8 cellular contexts compared by ENCODE assay signal in the genomic region with DNA sequence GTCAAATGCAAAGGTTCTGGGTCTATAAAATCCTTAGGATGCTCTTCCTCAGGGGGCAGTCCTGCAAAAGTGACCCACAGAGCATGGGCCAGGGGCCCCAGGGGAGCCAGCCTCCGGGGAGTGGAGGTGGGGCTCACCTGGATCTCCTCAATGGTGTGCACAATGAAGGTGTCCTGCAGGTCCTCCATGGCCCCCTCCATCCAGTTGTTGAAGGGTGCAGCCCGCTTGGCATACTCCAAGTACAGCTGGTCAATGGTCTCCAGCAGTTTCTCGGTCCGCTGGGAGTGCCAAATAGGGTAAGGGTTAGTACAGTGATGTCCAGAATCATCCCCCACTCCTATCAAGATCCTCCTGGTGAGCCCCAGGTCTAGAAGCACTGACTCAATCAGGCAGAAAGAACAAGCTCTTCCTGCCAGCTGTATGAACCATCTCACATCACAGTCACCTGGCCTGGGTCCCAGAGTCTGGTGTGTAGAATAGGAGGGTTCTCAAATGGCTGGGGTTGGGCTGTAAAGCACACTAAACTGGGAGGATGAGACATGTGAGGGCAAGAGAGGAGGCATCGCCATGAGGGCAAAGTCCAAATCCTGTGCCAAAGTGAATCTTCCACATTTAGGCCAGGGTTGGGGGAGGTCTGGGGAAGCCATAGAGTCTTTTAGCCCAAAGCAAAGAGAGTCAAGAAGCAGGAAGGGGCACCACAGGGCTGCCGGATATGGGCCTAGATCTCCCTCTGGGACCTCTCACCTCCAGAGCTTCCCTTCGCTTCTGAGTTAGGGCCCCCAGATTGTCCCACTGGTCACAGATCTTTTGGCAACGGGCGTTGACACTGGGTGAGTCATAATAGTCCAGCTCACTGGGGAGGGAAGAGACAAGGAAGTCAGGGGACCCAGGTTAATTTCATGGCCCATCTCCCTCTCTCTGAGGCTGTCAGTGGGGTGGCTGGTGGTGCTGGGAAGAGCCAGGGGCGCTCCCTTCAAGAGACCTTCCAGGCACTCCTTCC.
DNase-seq lines count a peak whose midpoint lies in the region; ATAC-seq, FAIRE-seq and TF ChIP-seq lines count a peak whose summit lies in the region.

No MANE protein-coding gene starts in this region.

- TF ChIP-seq CTCF in AG09319 (IDR thresholded peaks at IDR 0.05; ENCODE audit: low read depth, low read length) (no peak), bronchial epithelial cell (IDR thresholded peaks at IDR 0.05; ENCODE audit: insufficient read depth, low read length, severe bottlenecking) (no peak)

- FAIRE-seq in bronchial epithelial cell (lab: Jason Lieb, UNC), result peak; percentile 95

- ATAC-seq in GM18868 (IDR thresholded peaks at IDR 0.05; ENCODE audit: unreplicated experiment) (no peak), GM21576 (IDR thresholded peaks at IDR 0.05; ENCODE audit: unreplicated experiment) (no peak), GM18873 (IDR thresholded peaks at IDR 0.05; ENCODE audit: low FRiP score, unreplicated experiment) (no peak)

- no peak overlapping the region for H3K4me3 ChIP-seq in bronchial epithelial cell (ENCODE audit: low read depth, low read length)

- DNase-seq in AG09319 (ENCODE audit: extremely low read depth, low read depth) (peak; percentile 73), M059J (ENCODE audit: low read depth) (peak; percentile 95), bronchial epithelial cell (ENCODE audit: low read depth) (peak; percentile 86), lung microvascular endothelial cell (ENCODE audit: low read depth in 2 of 2) (peak; percentile 40 to 80), ureter (ENCODE audit: low spot score) (no peak)

- peaks cover 53% of the 10 kb centered on the region for H3K36me3 ChIP-seq in bronchial epithelial cell (ENCODE audit: control insufficient read depth, insufficient read depth, low read length)

- H3K27me3 ChIP-seq in bronchial epithelial cell (ENCODE audit: control insufficient read depth, insufficient read depth, low read length), result no peaks in the 10 kb centered on the region
